Comparison of ENCODE assay signal across 1 cellular context in genomic region chr11:117189191-117189940, GRCh38.
TF ChIP-seq lines count a peak whose summit lies in the region.

No MANE protein-coding gene starts in this region.

TF ChIP-seq in GM12878, 131 proteins besides CTCF, POLR2A, EP300 and RAD21:
- TF ChIP-seq ETV6 (conservative IDR thresholded peaks at IDR 0.05 in 1 of 2, IDR thresholded peaks at IDR 0.05 in 1 of 2; ENCODE audit: borderline replicate concordance in 1 of 2, low read depth in 1 of 2) (peak in 1 of 2 experiments; percentile 24; a peak in 1 of 4 replicates), EED (IDR thresholded peaks at IDR 0.05; ENCODE audit: low read depth) (peak; percentile 76), ATF7 (IDR thresholded peaks at IDR 0.05; ENCODE audit: low read depth) (peak; percentile 29; the same call in 1 of the 2 replicates), CHD2 (IDR thresholded peaks at IDR 0.05; ENCODE audit: borderline replicate concordance, low read depth, low read length) (0 out of 2 replicates have a peak, but pooled peaks have one; percentile 31), RFX5 (IDR thresholded peaks at IDR 0.05; ENCODE audit: low read depth, low read length) (no peak), RAD51 (IDR thresholded peaks at IDR 0.05) (peak; percentile 76), SMARCA5 (IDR thresholded peaks at IDR 0.05) (peak; percentile 95), TCF12 (IDR thresholded peaks at IDR 0.05; ENCODE audit: low read depth, low read length) (0 out of 2 replicates have a peak, but pooled peaks have one; percentile 34), PAX5 (IDR thresholded peaks at IDR 0.05; ENCODE audit: borderline replicate concordance, low read depth, low read length) (peak; percentile 89), MYC (IDR thresholded peaks at IDR 0.05; ENCODE audit: insufficient read depth, insufficient read length, insufficient replicate concordance, low read length, severe bottlenecking) (peak; percentile 56), USF1 (IDR thresholded peaks at IDR 0.05; ENCODE audit: borderline replicate concordance, extremely low read length, insufficient read depth, low read depth, low read length) (peak; percentile 39), PKNOX1 (IDR thresholded peaks at IDR 0.05) (no peak), TBL1XR1 (IDR thresholded peaks at IDR 0.05; ENCODE audit: low read depth, low read length) (0 out of 2 replicates have a peak, but pooled peaks have one; percentile 34), ZNF207 (IDR thresholded peaks at IDR 0.05; ENCODE audit: borderline replicate concordance) (no peak), ZZZ3 (IDR thresholded peaks at IDR 0.05; ENCODE audit: control insufficient read depth, insufficient read length, low read depth) (no peak), MYB (IDR thresholded peaks at IDR 0.05; ENCODE audit: borderline replicate concordance, low read depth, low read length) (no peak), IRF4 (IDR thresholded peaks at IDR 0.05; ENCODE audit: low read depth, low read length) (peak; percentile 14; the same call in 1 of the 2 replicates), IKZF2 (IDR thresholded peaks at IDR 0.05) (peak; percentile 84 to 88), GABPA (IDR thresholded peaks at IDR 0.05; ENCODE audit: low read depth) (no peak), SRF (IDR thresholded peaks at IDR 0.05; ENCODE audit: low read depth in 2 of 2, low read length in 2 of 2) (no peak), SREBF1 (IDR thresholded peaks at IDR 0.05; ENCODE audit: low read length) (no peak), BRCA1 (IDR thresholded peaks at IDR 0.05; ENCODE audit: low read depth, low read length) (no peak), GATAD2B (conservative IDR thresholded peaks at IDR 0.05; ENCODE audit: low read depth) (peak; percentile 47; the same call in 1 of the 2 replicates), IRF5 (IDR thresholded peaks at IDR 0.05; ENCODE audit: borderline replicate concordance) (no peak), IKZF1 (conservative IDR thresholded peaks at IDR 0.05) (peak; percentile 75), SPI1 (IDR thresholded peaks at IDR 0.05; ENCODE audit: borderline replicate concordance, insufficient read depth, low read depth, low read length) (peak; percentile 90), CREM (IDR thresholded peaks at IDR 0.05; ENCODE audit: low read depth) (0 out of 2 replicates have a peak, but pooled peaks have one; percentile 21), MXI1 (IDR thresholded peaks at IDR 0.05; ENCODE audit: low read depth, low read length) (peak; percentile 76), BCL11A (IDR thresholded peaks at IDR 0.05; ENCODE audit: low read depth, low read length) (peak; percentile 69; the same call in 1 of the 2 replicates), NKRF (conservative IDR thresholded peaks at IDR 0.05) (0 out of 2 replicates have a peak, but pooled peaks have one; percentile 54), ZNF24 (IDR thresholded peaks at IDR 0.05) (0 out of 2 replicates have a peak, but pooled peaks have one; percentile 21), MEF2B (IDR thresholded peaks at IDR 0.05; ENCODE audit: partially characterized antibody, poor library complexity, severe bottlenecking) (peak; percentile 89), RELB (IDR thresholded peaks at IDR 0.05; ENCODE audit: low read depth) (peak; percentile 59; the same call in 1 of the 2 replicates), ZNF217 (IDR thresholded peaks at IDR 0.05) (peak; percentile 94), BHLHE40 (IDR thresholded peaks at IDR 0.05; ENCODE audit: borderline replicate concordance in 1 of 2, low read depth in 2 of 2, low read length in 1 of 2) (peak; percentile 95 to 96), YY1 (IDR thresholded peaks at IDR 0.05; ENCODE audit: low read depth, low read length) (peak; percentile 66), JUNB (IDR thresholded peaks at IDR 0.05) (no peak), ASH2L (IDR thresholded peaks at IDR 0.05; ENCODE audit: borderline replicate concordance, low read depth) (no peak), TCF7 (IDR thresholded peaks at IDR 0.05; ENCODE audit: borderline replicate concordance) (no peak), SMC3 (IDR thresholded peaks at IDR 0.05; ENCODE audit: borderline replicate concordance, low read length) (0 out of 2 replicates have a peak, but pooled peaks have one; percentile 12), DPF2 (IDR thresholded peaks at IDR 0.05) (peak; percentile 77), USF2 (IDR thresholded peaks at IDR 0.05; ENCODE audit: borderline replicate concordance, low read depth, low read length) (peak; percentile 26; the same call in 1 of the 2 replicates), ZNF687 (IDR thresholded peaks at IDR 0.05) (peak; percentile 80), SIN3A (IDR thresholded peaks at IDR 0.05; ENCODE audit: low read depth, low read length) (0 out of 2 replicates have a peak, but pooled peaks have one; percentile 42), MAX (IDR thresholded peaks at IDR 0.05; ENCODE audit: low read depth, low read length) (peak; percentile 56; the same call in 1 of the 2 replicates), MTA2 (IDR thresholded peaks at IDR 0.05; ENCODE audit: low read depth) (peak; percentile 82; the same call in 1 of the 2 replicates), ZBTB33 (IDR thresholded peaks at IDR 0.05) (no peak), RUNX3 (IDR thresholded peaks at IDR 0.05; ENCODE audit: low read length) (0 out of 2 replicates have a peak, but pooled peaks have one; percentile 37)
